Comparison of ENCODE assay signal across 20 cellular contexts in genomic region chr15:70438776-70439175, GRCh38.
"Had no signal": no experiment of that assay in that cellular context is flagged by ENCODE, and none has a peak within 500 bp of the region (broad histone marks: within the 10 kb centered on the region; RNA-seq: fewer than 3 reads in every experiment).

No MANE protein-coding gene starts in this region.

- H3K4me3 Mint-ChIP-seq: activated naive CD4-positive, alpha-beta T cell treated with anti-CD3 and anti-CD28 coated beads, Interleukin-2, amount 10 ng/mL, durations not matched to agents 7 days and 5 days; effector memory CD8-positive, alpha-beta T cell; neural crest cell had no signal

- H3K36me3 ChIP-seq: ascending aorta, breast epithelium, gastrocnemius medialis, ovary, tibial artery, uterus had no signal

- H3K4me3 ChIP-seq: ascending aorta, breast epithelium, gastrocnemius medialis, ovary, skin epidermis, tibial artery, uterus had no signal

- H3K27ac ChIP-seq: ascending aorta, breast epithelium, gastrocnemius medialis, ovary, skin epidermis, tibial artery, uterus had no signal

- DNase-seq: activated CD4-positive, alpha-beta T cell treated with anti-CD3 and anti-CD28 coated beads, Interleukin-2, amount 50 U/mL, for 4 hours; activated CD4-positive, CD25-positive, alpha-beta regulatory T cell treated with anti-CD3 and anti-CD28 coated beads, Interleukin-2, amount 50 U/mL, for 72 hours; activated naive CD4-positive, alpha-beta T cell treated with anti-CD3 and anti-CD28 coated beads, Interleukin-2, amount 10 ng/mL, durations not matched to agents 7 days and 5 days; dermis blood vessel endothelial cell; effector memory CD8-positive, alpha-beta T cell; gastrocnemius medialis; hippocampal formation; kidney; mesendoderm; ovary; retina; stimulated activated CD4-positive, alpha-beta T cell treated with anti-CD3 and anti-CD28 coated beads, Interleukin-4, amount 100 ng/mL, for 24 hours; stimulated activated naive CD4-positive, alpha-beta T cell; T-helper 1 cell; uterus had no signal

- ATAC-seq: effector memory CD8-positive, alpha-beta T cell had no signal

- H3K9me3 Mint-ChIP-seq: activated naive CD4-positive, alpha-beta T cell treated with anti-CD3 and anti-CD28 coated beads, Interleukin-2, amount 10 ng/mL, durations not matched to agents 7 days and 5 days; effector memory CD8-positive, alpha-beta T cell; neural crest cell had no signal

- H3K27me3 ChIP-seq: ascending aorta, breast epithelium, gastrocnemius medialis, ovary, uterus had no signal

- H3K27ac Mint-ChIP-seq: activated naive CD4-positive, alpha-beta T cell treated with anti-CD3 and anti-CD28 coated beads, Interleukin-2, amount 10 ng/mL, durations not matched to agents 7 days and 5 days; effector memory CD8-positive, alpha-beta T cell had no signal

- H3K36me3 Mint-ChIP-seq: activated naive CD4-positive, alpha-beta T cell treated with anti-CD3 and anti-CD28 coated beads, Interleukin-2, amount 10 ng/mL, durations not matched to agents 7 days and 5 days had no signal

- H3K9me3 ChIP-seq: ascending aorta, breast epithelium, gastrocnemius medialis, ovary, tibial artery, uterus had no signal

- H3K4me1 ChIP-seq: ascending aorta, gastrocnemius medialis, tibial artery, uterus had no signal
